In the genomic region with DNA sequence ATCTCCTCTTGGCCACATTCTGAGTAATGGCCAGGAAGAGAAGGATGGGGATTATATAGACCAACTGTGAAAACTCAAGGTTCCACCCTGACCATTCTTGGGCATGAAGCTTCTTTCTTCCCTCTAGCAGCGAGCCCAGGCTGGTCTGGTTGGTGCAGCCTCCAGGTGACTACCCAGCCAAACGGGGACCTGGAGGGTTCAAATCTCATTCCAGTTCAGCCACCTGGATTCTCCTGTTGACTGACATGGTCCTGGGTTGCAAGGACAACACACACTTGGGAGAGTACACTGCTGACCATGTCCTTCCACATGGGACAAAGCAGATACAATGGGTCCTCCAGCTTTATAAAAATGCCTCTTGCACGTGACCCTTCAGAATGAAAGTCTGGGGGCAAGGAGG, we compare ENCODE assay signal across 25 cellular contexts.
"Had no signal": no experiment of that assay in that cellular context is flagged by ENCODE, and none has a peak within 500 bp of the region (broad histone marks: within the 10 kb centered on the region; RNA-seq: fewer than 3 reads in every experiment).

No MANE protein-coding gene starts in this region.

- H3K36me3 ChIP-seq: MG63, Peyer's patch, SJSA1 had no signal

- H3K4me1 ChIP-seq: Peyer's patch, SJSA1 had no signal

- H3K27ac ChIP-seq: PC-9, Peyer's patch, SJSA1, SK-N-MC had no signal

- H3K9me3 ChIP-seq: MG63, Peyer's patch, SJSA1 had no signal

- H3K4me3 ChIP-seq: MG63, PC-9, Peyer's patch, SJSA1, SK-N-MC had no signal

- H3K27me3 ChIP-seq: MG63, Peyer's patch, SJSA1 had no signal

- H2AFZ ChIP-seq: PC-9 had no signal

- H3K4me2 ChIP-seq: PC-9 had no signal

- DNase-seq: IMR-90; Karpas-422; KG1; MG63; NCI-H1092; NCI-H1105 treated with DMSO at 0.1 percent for 48 hours; NCI-H1417 treated with DMSO at 0.1 percent for 48 hours; NCI-H146; NCI-H1694 treated with DMSO at 0.1 percent for 48 hours; NCI-H1930; NCI-H2081; NCI-H2107; NCI-H2227 treated with DMSO at 0.1 percent for 48 hours; NCI-H446; NCI-H510A; NCI-H524 treated with DMSO at 0.1 percent for 48 hours; NCI-H69; NCI-H774; NK-92 treated with Interleukin-12 subunit alpha and Interleukin-12 subunit beta, amount 100 ng/mL, for 24 hours; PC-9; Right ventricle myocardium superior; SIG-M5 had no signal
